Comparison of ENCODE assay signal across 10 cellular contexts in the genomic region with DNA sequence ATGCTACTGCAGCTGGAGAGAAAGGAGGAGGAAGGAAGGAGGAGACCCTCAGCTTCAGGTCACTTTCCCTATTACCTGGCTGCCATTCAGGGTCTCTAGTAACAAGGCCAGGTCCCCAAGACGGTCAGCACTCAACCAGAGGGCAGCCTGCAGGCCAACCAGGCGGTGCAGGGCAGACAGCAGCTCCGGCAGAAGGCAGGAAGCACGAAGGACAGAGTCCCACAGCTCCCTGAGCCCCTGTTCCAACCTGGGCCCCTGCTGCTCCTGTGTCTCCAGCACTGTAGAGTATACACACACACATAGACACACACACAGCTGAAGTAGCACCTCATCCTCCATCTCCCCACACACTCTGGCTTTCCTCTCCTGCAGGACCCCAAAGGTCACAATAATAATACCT. TPM values are rescaled to one million over a fixed set of nuclear protein-coding genes. Genes with fewer than 3 reads are reported as not detected.
DNase-seq lines count a peak whose midpoint lies in the region; ATAC-seq and TF ChIP-seq lines count a peak whose summit lies in the region.
"Had no signal": no experiment of that assay in that cellular context is flagged by ENCODE, and none has a peak within 500 bp of the region (broad histone marks: within the 10 kb centered on the region; RNA-seq: fewer than 3 reads in every experiment).

No MANE protein-coding gene starts in this region.

- WGBS in mesodermal cell (ENCODE audit: insufficient coverage in 2 of 2), 2 experiments, result 53 to 71% methylated on average over 3 to 4 of the region's 4 CpGs

- H3K36me3 ChIP-seq in BE2C, result peaks cover 19% of the 10 kb centered on the region
- H3K36me3 ChIP-seq in mesodermal cell (ENCODE audit: control insufficient read depth, insufficient read depth, low read length), result peaks cover 50% of the 10 kb centered on the region
- H3K36me3 ChIP-seq: sigmoid colon had no signal

- DNase-seq in BE2C (no peak), HL-60 (ENCODE audit: low read depth in 1 of 2, low spot score in 1 of 2) (no peak), GDM1 (lab: John Stamatoyannopoulos, UW) (no peak)
- DNase-seq: central memory CD4-positive, alpha-beta T cell had no signal

- no peak overlapping the region for H3K27ac Mint-ChIP-seq in activated naive CD8-positive, alpha-beta T cell

- no peaks in the 10 kb centered on the region for H3K9me3 ChIP-seq in BE2C
- no peaks in the 10 kb centered on the region for H3K9me3 ChIP-seq in mesodermal cell (ENCODE audit: control insufficient read depth, low read length)
- H3K9me3 ChIP-seq: sigmoid colon had no signal

- H3K4me1 Mint-ChIP-seq in activated naive CD8-positive, alpha-beta T cell (ENCODE audit: low read depth), result peaks cover 22% of the 10 kb centered on the region

- peaks cover 2% of the 10 kb centered on the region; the same call in 1 of the 2 replicates for H3K4me1 ChIP-seq in BE2C
- H3K4me1 ChIP-seq in mesodermal cell (ENCODE audit: control insufficient read depth, insufficient read depth, low read length, poor library complexity, severe bottlenecking), result peaks cover 7% of the 10 kb centered on the region

- H3K27me3 Mint-ChIP-seq in activated naive CD8-positive, alpha-beta T cell, result no peaks in the 10 kb centered on the region

- no peaks in the 10 kb centered on the region for H3K9me3 Mint-ChIP-seq in activated naive CD8-positive, alpha-beta T cell (ENCODE audit: low read depth)

- H3K27me3 ChIP-seq in BE2C (no peaks in the 10 kb centered on the region), HL-60 (ENCODE audit: insufficient read depth, poor library complexity, severe bottlenecking) (no peaks in the 10 kb centered on the region)
- H3K27me3 ChIP-seq: sigmoid colon had no signal

- H3K27ac ChIP-seq in HL-60 (replicated peaks) (no peak overlapping the region; the same call in 1 of the 2 replicates), mesodermal cell (ENCODE audit: low read depth, low read length, severe bottlenecking) (no peak overlapping the region)

- ATAC-seq in GM21515 (IDR thresholded peaks at IDR 0.05; ENCODE audit: unreplicated experiment), result no peak
- no peak for ATAC-seq in GM21576 (IDR thresholded peaks at IDR 0.05; ENCODE audit: unreplicated experiment)
- no peak for ATAC-seq in GM18858 (IDR thresholded peaks at IDR 0.05; ENCODE audit: unreplicated experiment)

- H3K4me3 ChIP-seq in BE2C (ENCODE audit: low read depth, low read length) (peak overlapping the region; percentile 77), HL-60 (replicated peaks; ENCODE audit: insufficient read depth, low read length) (peak overlapping the region; percentile 73; the same call in 1 of the 2 replicates), mesodermal cell (ENCODE audit: extremely low read depth, insufficient read depth, low read length, poor library complexity, severe bottlenecking) (peak overlapping the region; percentile 73)

- no peak for TF ChIP-seq CTCF in BE2C (IDR thresholded peaks at IDR 0.05; ENCODE audit: low read depth, low read length)
- no peak for TF ChIP-seq CTCF in HL-60 (IDR thresholded peaks at IDR 0.05; ENCODE audit: insufficient read depth, low read length)

- H3K36me3 Mint-ChIP-seq in activated naive CD8-positive, alpha-beta T cell, result no peaks in the 10 kb centered on the region

- peak overlapping the region; percentile 98 for H3K4me3 Mint-ChIP-seq in activated naive CD8-positive, alpha-beta T cell

RNA-seq across cellular contexts. Expression of a gene that starts 1.7 kb away (rescaled TPM):
- polyA plus RNA-seq in BE2C (2012; ENCODE audit: insufficient read depth, insufficient read length, low read depth), result 9.5 TPM
- 36.6 TPM for polyA plus RNA-seq in mesodermal cell (2013, experiment 1 of 2)
- 38.0 TPM for polyA plus RNA-seq in mesodermal cell (2013, experiment 2 of 2)

RNA-seq across cellular contexts. Expression of a gene that starts 5.6 kb away (rescaled TPM):
- polyA plus RNA-seq in BE2C (2012; ENCODE audit: insufficient read depth, insufficient read length, low read depth), result 117 TPM
- polyA plus RNA-seq in mesodermal cell (2013, experiment 1 of 2), result 317 TPM
- 288 TPM for polyA plus RNA-seq in mesodermal cell (2013, experiment 2 of 2)

RNA-seq across cellular contexts. Expression of a gene that starts 18.3 kb away (rescaled TPM):
- polyA plus RNA-seq in BE2C (2012; ENCODE audit: insufficient read depth, insufficient read length, low read depth), result 23.5 TPM
- polyA plus RNA-seq in mesodermal cell (2013, experiment 1 of 2), result 22.2 TPM
- polyA plus RNA-seq in mesodermal cell (2013, experiment 2 of 2), result 17.9 TPM

RNA-seq across cellular contexts. Expression of a gene that starts 24.9 kb away (rescaled TPM):
- polyA plus RNA-seq in BE2C (2012; ENCODE audit: insufficient read depth, insufficient read length, low read depth), result 142 TPM
- polyA plus RNA-seq in mesodermal cell (2013, experiment 1 of 2), result 136 TPM
- polyA plus RNA-seq in mesodermal cell (2013, experiment 2 of 2), result 120 TPM

RNA-seq across cellular contexts. Expression of a gene that starts 37.6 kb away (rescaled TPM):
- polyA plus RNA-seq in BE2C (2012; ENCODE audit: insufficient read depth, insufficient read length, low read depth), result 17.6 TPM
- 35.3 TPM for polyA plus RNA-seq in mesodermal cell (2013, experiment 1 of 2)
- polyA plus RNA-seq in mesodermal cell (2013, experiment 2 of 2), result 29.5 TPM
